Comparison of ENCODE assay signal across 16 cellular contexts in the genomic region with DNA sequence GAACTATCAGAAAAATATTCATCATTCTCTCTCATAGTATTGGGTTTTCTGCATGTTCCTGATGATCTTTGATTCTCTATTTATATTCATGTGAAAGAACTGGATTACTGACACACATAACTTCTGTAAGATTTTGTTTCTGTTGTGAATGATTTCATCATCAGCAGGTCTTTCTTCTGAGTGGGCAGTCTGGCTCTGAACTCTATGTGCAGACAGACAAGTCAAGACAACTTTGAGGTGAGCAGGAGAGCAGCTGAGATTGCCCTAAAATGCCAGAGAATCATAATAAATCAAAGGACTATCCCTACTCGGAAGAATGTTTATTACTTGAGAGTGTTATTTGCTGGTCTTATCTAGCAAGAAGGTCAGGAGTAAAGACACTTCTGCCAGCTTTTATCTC.
DNase-seq lines count a peak whose midpoint lies in the region; ATAC-seq, FAIRE-seq and TF ChIP-seq lines count a peak whose summit lies in the region.
"Had no signal": no experiment of that assay in that cellular context is flagged by ENCODE, and none has a peak within 500 bp of the region (broad histone marks: within the 10 kb centered on the region; RNA-seq: fewer than 3 reads in every experiment).

No MANE protein-coding gene starts in this region.

- no peaks in the 10 kb centered on the region for H3K36me3 Mint-ChIP-seq in nephron progenitor cell (ENCODE audit: low read depth)
- H3K36me3 Mint-ChIP-seq: CD8-positive, alpha-beta T cell had no signal

- TF ChIP-seq POLR2A in HepG2 (IDR thresholded peaks at IDR 0.05; ENCODE audit: insufficient read depth in 1 of 2, low read depth in 2 of 2, low read length in 2 of 2) (no peak), right lobe of liver (IDR thresholded peaks at IDR 0.05) (no peak)

- no peaks in the 10 kb centered on the region for H4K20me1 ChIP-seq in HepG2 (ENCODE audit: insufficient read depth, low read length)
- H4K20me1 ChIP-seq: BLaER1 treated with 17β-estradiol and CSF1 and Interleukin-3, amounts not matched to agents 10 nM and 100 nM had no signal

- no peak for DNase-seq in HepG2 (ENCODE audit: low spot score)
- DNase-seq in right lobe of liver = no peak
- DNase-seq in choroid plexus epithelial cell (ENCODE audit: low read depth) = peak; percentile 40
- DNase-seq in nephron progenitor cell = no peak
- no peak for DNase-seq in stimulated activated CD4-positive, alpha-beta T cell treated with anti-CD3 and anti-CD28 coated beads, Interleukin-15, amount 100 ng/mL, for 24 hours
- DNase-seq: 8988T; Calu3; CD8-positive, alpha-beta T cell; DMS79 treated with DMSO at 0.1 percent for 48 hours; GF-D8; H9 had no signal

- no peaks in the 10 kb centered on the region for H3K9me3 Mint-ChIP-seq in nephron progenitor cell
- H3K9me3 Mint-ChIP-seq: H9 had no signal

- POLR2A ChIA-PET in HepG2 (lab: Yijun Ruan, JAX) = no interaction called here

- H3K27me3 ChIP-seq in HepG2 (ENCODE audit: control insufficient read depth in 1 of 2, insufficient read depth in 2 of 2, low read length in 2 of 2) (no peaks in the 10 kb centered on the region), right lobe of liver (no peaks in the 10 kb centered on the region)
- H3K27me3 ChIP-seq: BLaER1 treated with 17β-estradiol and CSF1 and Interleukin-3, amounts not matched to agents 10 nM and 100 nM had no signal

- BruUV-seq in HepG2 (replicated peaks; lab: Mats Ljungman, UMichigan) = no TSS peak

- WGBS in HepG2 (ENCODE audit: low lambda C conversion rate) = 6% methylated on average over 1 of the region's 1 CpG
- 50% methylated on average over 1 of the region's 1 CpG for WGBS in right lobe of liver (ENCODE audit: insufficient coverage, low coverage, low lambda C conversion rate, missing lambda C conversion rate)

- H3K27me3 Mint-ChIP-seq in nephron progenitor cell (ENCODE audit: low read depth, poor library complexity) = peaks cover 4% of the 10 kb centered on the region

- peaks cover 4% of the 10 kb centered on the region for H3K4me1 Mint-ChIP-seq in nephron progenitor cell

- in situ Hi-C loops in HepG2 (cut with HindIII; ENCODE audit: extremely low pct_ligation_motif_present, low pct_unique_long_range_greater_than_20kb) = no loop called here

- no peaks in the 10 kb centered on the region for H3K4me1 ChIP-seq in HepG2 (ENCODE audit: insufficient read depth, low read length)
- no peaks in the 10 kb centered on the region for H3K4me1 ChIP-seq in right lobe of liver

- ATAC-seq in HepG2 (no peak), right lobe of liver (no peak), GM21825 (IDR thresholded peaks at IDR 0.05; ENCODE audit: unreplicated experiment) (no peak), HG03378 (IDR thresholded peaks at IDR 0.05; ENCODE audit: unreplicated experiment) (no peak), HG03565 (IDR thresholded peaks at IDR 0.05; ENCODE audit: unreplicated experiment) (no peak)
- ATAC-seq: CD8-positive, alpha-beta T cell had no signal

- no peak overlapping the region for H3K4me3 Mint-ChIP-seq in nephron progenitor cell
- H3K4me3 Mint-ChIP-seq: CD8-positive, alpha-beta T cell; H9 had no signal

- no peak for TF ChIP-seq RAD21 in HepG2 (CRISPR knock-in tag; IDR thresholded peaks at IDR 0.05)

- H3K4me2 ChIP-seq in HepG2 (ENCODE audit: low read depth, low read length) = no peak overlapping the region

- H3K27ac ChIP-seq in HepG2 (ENCODE audit: extremely low read length, insufficient read depth, low read length) = no peak overlapping the region
- H3K27ac ChIP-seq in right lobe of liver = no peak overlapping the region
- H3K27ac ChIP-seq: BLaER1 treated with 17β-estradiol and CSF1 and Interleukin-3, amounts not matched to agents 10 nM and 100 nM had no signal

- TF ChIP-seq CTCF in HepG2 (CRISPR knock-in tag; IDR thresholded peaks at IDR 0.05) (no peak), right lobe of liver (IDR thresholded peaks at IDR 0.05) (no peak), choroid plexus epithelial cell (conservative IDR thresholded peaks at IDR 0.05; ENCODE audit: low read depth, low read length) (no peak), nephron progenitor cell (IDR thresholded peaks at IDR 0.05) (no peak)

- H3K27ac Mint-ChIP-seq in nephron progenitor cell = peak overlapping the region; percentile 44
- H3K27ac Mint-ChIP-seq: CD8-positive, alpha-beta T cell; H9 had no signal

- no peak overlapping the region for H3K4me3 ChIP-seq in HepG2 (replicated peaks in 1 of 3; ENCODE audit: insufficient read depth in 1 of 3, low read depth in 2 of 3, low read length in 3 of 3)
- H3K4me3 ChIP-seq in right lobe of liver = no peak overlapping the region
- H3K4me3 ChIP-seq in choroid plexus epithelial cell (ENCODE audit: low read depth, low read length) = no peak overlapping the region
- H3K4me3 ChIP-seq: BLaER1 treated with 17β-estradiol and CSF1 and Interleukin-3, amounts not matched to agents 10 nM and 100 nM had no signal

- H2AFZ ChIP-seq in HepG2 (ENCODE audit: low read length) = no peak overlapping the region

- FAIRE-seq in HepG2 (lab: Jason Lieb, UNC) = no peak
- FAIRE-seq: H1 had no signal

- no peaks in the 10 kb centered on the region for H3K9me3 ChIP-seq in HepG2 (ENCODE audit: low read length)
- H3K9me3 ChIP-seq in right lobe of liver = no peaks in the 10 kb centered on the region
- H3K9me3 ChIP-seq: BLaER1 treated with 17β-estradiol and CSF1 and Interleukin-3, amounts not matched to agents 10 nM and 100 nM had no signal

- TF ChIP-seq EP300 in HepG2 (IDR thresholded peaks at IDR 0.05; ENCODE audit: low read depth in 2 of 2, low read length in 2 of 2) (no peak), HepG2 (CRISPR knock-in tag; IDR thresholded peaks at IDR 0.05; ENCODE audit: borderline replicate concordance) (no peak)

- H3K36me3 ChIP-seq in HepG2 (replicated peaks in 1 of 2; ENCODE audit: control insufficient read depth in 1 of 2, insufficient read depth in 2 of 2, low read length in 2 of 2) = no peaks in the 10 kb centered on the region
- no peaks in the 10 kb centered on the region for H3K36me3 ChIP-seq in right lobe of liver
- H3K36me3 ChIP-seq: BLaER1 treated with 17β-estradiol and CSF1 and Interleukin-3, amounts not matched to agents 10 nM and 100 nM had no signal

- H3K9ac ChIP-seq in HepG2 (ENCODE audit: insufficient read depth, low read depth, low read length) = no peak overlapping the region
- H3K9ac ChIP-seq: BLaER1 treated with 17β-estradiol and CSF1 and Interleukin-3, amounts not matched to agents 10 nM and 100 nM had no signal

- intact Hi-C loops in HepG2 (cut with micrococcal nuclease; ENCODE audit: unreplicated experiment) = loop anchor here (5.0 kb wide), 1 partner anchor 1788 kb away; no protein-coding TSS in a partner anchor
- intact Hi-C loops in right lobe of liver (cut with DNase I) = no loop called here

- H3K79me2 ChIP-seq in HepG2 (ENCODE audit: insufficient read depth, low read length) = no peaks in the 10 kb centered on the region

- CTCF ChIA-PET in HepG2 (lab: Yijun Ruan, JAX; ENCODE audit: low intra/inter-chr PET ratio, low total read pairs) = no interaction called here

TF ChIP-seq in HepG2, 621 proteins besides CTCF, POLR2A, EP300 and RAD21:
- TF ChIP-seq CEBPB (IDR thresholded peaks at IDR 0.05; ENCODE audit: borderline replicate concordance, low read depth, low read length) = 0 out of 2 replicates have a peak, but pooled peaks have one; percentile 4
- no peak for TF ChIP-seq TAF15 (IDR thresholded peaks at IDR 0.05; ENCODE audit: low read depth, low read length, poor library complexity, severe bottlenecking)
